ENCODE assay signal across 8 cellular contexts in genomic region chr22:28799834-28800307, GRCh38. TPM values are rescaled to one million over a fixed set of nuclear protein-coding genes. Genes with fewer than 3 reads are reported as not detected.
DNase-seq lines count a peak whose midpoint lies in the region; ATAC-seq and TF ChIP-seq lines count a peak whose summit lies in the region.

No MANE protein-coding gene starts in this region.

- CTCF ChIA-PET in HCT116 (lab: Charles Lee): interaction anchor here (4.1 kb wide), 1 partner anchor 240 kb away, joined by 14 read pairs; no protein-coding TSS in a partner anchor

- H2BK5ac ChIP-seq in trophoblast cell (ENCODE audit: low read depth, low read length, poor library complexity): peak overlapping the region; percentile 99

- RAD21 ChIA-PET in HCT116 (lab: Charles Lee; ENCODE audit: low non-redundant PET in 1 of 2, low total read pairs in 2 of 2, uncharacterized antibody in 2 of 2, unreplicated experiment in 2 of 2): no interaction called here

- peaks cover 14% of the 10 kb centered on the region for H3K79me1 ChIP-seq in trophoblast cell (ENCODE audit: low read length)

- no peak for TF ChIP-seq CTCF in HCT116 (IDR thresholded peaks at IDR 0.05 in 2 of 3, conservative IDR thresholded peaks at IDR 0.05 in 1 of 3; ENCODE audit: borderline replicate concordance in 1 of 3, insufficient read depth in 1 of 3, low read depth in 2 of 3, low read length in 2 of 3)
- no peak for TF ChIP-seq CTCF in heart left ventricle (IDR thresholded peaks at IDR 0.05)

- H4K8ac ChIP-seq in trophoblast cell (ENCODE audit: low read depth, low read length): peak overlapping the region; percentile 98

- peak; percentile 47 for DNase-seq in DMS53 (lab: John Stamatoyannopoulos, UW)
- DNase-seq in DMS53 treated with DMSO at 0.1 percent for 48 hours (lab: John Stamatoyannopoulos, UW; ENCODE audit: unreplicated experiment): no peak
- no peak for DNase-seq in HCT116 (ENCODE audit: low read depth, low spot score)
- peak; percentile 71 for DNase-seq in MG63
- DNase-seq in amniotic epithelial cell (ENCODE audit: low read depth): peak; percentile 40
- DNase-seq in heart left ventricle: peak; percentile 75 to 88 (median 78)
- peak; percentile 68 to 78 for DNase-seq in trophoblast cell
- DNase-seq in middle frontal gyrus (ENCODE audit: extremely low spot score, low spot score): no peak

- H2BK120ac ChIP-seq in trophoblast cell (ENCODE audit: insufficient read depth, low read length, poor library complexity): peak overlapping the region; percentile 98

- POLR2A ChIA-PET in HCT116 (lab: Charles Lee): interaction anchor here (0.9 to 2.7 kb wide), 13 partner anchors 9 to 240 kb away, joined by 3 to 11 read pairs (median 6); no protein-coding TSS in a partner anchor

- H3K4me2 ChIP-seq in HCT116 (ENCODE audit: low read length) (peak overlapping the region; percentile 83), trophoblast cell (ENCODE audit: low read length) (peak overlapping the region; percentile 68)

- H4K12ac ChIP-seq in trophoblast cell (ENCODE audit: low read depth, low read length): peak overlapping the region; percentile 93

- H3K27me3 ChIP-seq in HCT116 (ENCODE audit: insufficient read depth, low read length) (no peaks in the 10 kb centered on the region), MG63 (no peaks in the 10 kb centered on the region), heart left ventricle (no peaks in the 10 kb centered on the region), trophoblast cell (ENCODE audit: insufficient read depth, low read length) (no peaks in the 10 kb centered on the region)

- H2BK12ac ChIP-seq in trophoblast cell (ENCODE audit: low read length): no peak overlapping the region

- peak overlapping the region; percentile 82 for H3K27ac ChIP-seq in HCT116 (ENCODE audit: low read depth, low read length)
- peak overlapping the region; percentile 97 to 100 (median 100) for H3K27ac ChIP-seq in heart left ventricle
- peak overlapping the region; percentile 89 for H3K27ac ChIP-seq in trophoblast cell (ENCODE audit: low read depth, low read length)

- H4K20me1 ChIP-seq in HCT116 (ENCODE audit: insufficient read depth): peaks cover 7% of the 10 kb centered on the region; the same call in 1 of the 2 replicates

- H2AFZ ChIP-seq in HCT116 (ENCODE audit: low read depth, low read length, poor library complexity, severe bottlenecking): no peak overlapping the region
- peak overlapping the region; percentile 50 for H2AFZ ChIP-seq in trophoblast cell (ENCODE audit: insufficient read depth, low read length, poor library complexity)

- 0% methylated on average over 22 to 29 of the region's 29 CpGs for WGBS in heart left ventricle, 4 donors
- no CpG with 5 or more reads among the region's 29 CpGs for WGBS in trophoblast cell (ENCODE audit: extremely low coverage, insufficient coverage, insufficient read length)

- peak overlapping the region; percentile 94 for H3K9ac ChIP-seq in HCT116 (ENCODE audit: low read length)
- peak overlapping the region; percentile 94 for H3K9ac ChIP-seq in trophoblast cell (ENCODE audit: low read length)

- peaks cover 7 to 20% of the 10 kb centered on the region in 2 experiments for H3K4me1 ChIP-seq in HCT116 (ENCODE audit: control insufficient read depth in 1 of 2, insufficient read depth in 2 of 2, low read length in 2 of 2)
- H3K4me1 ChIP-seq in heart left ventricle: peaks cover 20 to 71% (median 51%) of the 10 kb centered on the region in 12 donors
- peaks cover 0 to 2% of the 10 kb centered on the region in 2 experiments for H3K4me1 ChIP-seq in trophoblast cell (ENCODE audit: control insufficient read depth in 1 of 2, insufficient read depth in 2 of 2, low read length in 2 of 2)

- no peak for TF ChIP-seq POLR2A in HCT116 (IDR thresholded peaks at IDR 0.05; ENCODE audit: borderline replicate concordance, extremely low read depth, insufficient read depth, insufficient read length)
- TF ChIP-seq POLR2A in heart left ventricle (IDR thresholded peaks at IDR 0.05): no peak

- ATAC-seq in HCT116: peak; percentile 73
- ATAC-seq in heart left ventricle: peak; percentile 68 to 87 (median 80)

- peak overlapping the region; percentile 99 for H4K91ac ChIP-seq in trophoblast cell (ENCODE audit: low read depth, low read length)

- BruUV-seq in HCT116 (replicated peaks; lab: Mats Ljungman, UMichigan): no TSS peak

- intact Hi-C loops in HCT116 (cut with micrococcal nuclease): loop anchor here (5.0 kb wide), 1 partner anchor 352 kb away; no protein-coding TSS in a partner anchor
- intact Hi-C loops in heart left ventricle (cut with DNase I): loop anchor here in 4 of 10 donors (1.0 to 2.0 kb wide), 3 partner anchors 27 to 58 kb away; partner anchors contain the start of genes CCDC117 (in 3 of the 4) and HSCB (in 3 of the 4)

- H3K9me2 ChIP-seq in HCT116 (ENCODE audit: insufficient read depth): no peaks in the 10 kb centered on the region

- H2AK5ac ChIP-seq in trophoblast cell (ENCODE audit: low read length): peak overlapping the region; percentile 95

- no peaks in the 10 kb centered on the region for H3K9me3 ChIP-seq in HCT116 (ENCODE audit: control insufficient read depth in 1 of 2, insufficient read depth in 1 of 2, low read depth in 1 of 2, low read length in 2 of 2)
- H3K9me3 ChIP-seq in MG63: no peaks in the 10 kb centered on the region
- no peaks in the 10 kb centered on the region for H3K9me3 ChIP-seq in heart left ventricle
- no peaks in the 10 kb centered on the region for H3K9me3 ChIP-seq in trophoblast cell (ENCODE audit: insufficient read depth, low read depth, low read length)

- peaks cover 69% of the 10 kb centered on the region for H3K79me2 ChIP-seq in HCT116 (ENCODE audit: insufficient read depth, low read length)
- peaks cover 11% of the 10 kb centered on the region for H3K79me2 ChIP-seq in trophoblast cell (ENCODE audit: control insufficient read depth, insufficient read depth, low read length, poor library complexity)

- H3K18ac ChIP-seq in trophoblast cell (ENCODE audit: low read length): peak overlapping the region; percentile 99

- H3K36me3 ChIP-seq in HCT116 (ENCODE audit: control insufficient read depth in 1 of 2, insufficient read depth in 2 of 2, low read length in 2 of 2) (peaks cover 21 to 31% of the 10 kb centered on the region in 2 experiments), MG63 (peaks cover 51% of the 10 kb centered on the region), heart left ventricle (peaks cover 0 to 48% (median 40%) of the 10 kb centered on the region in 9 donors), trophoblast cell (ENCODE audit: control insufficient read depth in 1 of 2, insufficient read depth in 2 of 2, low read length in 2 of 2) (peaks cover 20 to 24% of the 10 kb centered on the region in 2 experiments)

- no peak for TF ChIP-seq RAD21 in HCT116 (IDR thresholded peaks at IDR 0.05; ENCODE audit: low read depth)

- H3K4ac ChIP-seq in trophoblast cell (ENCODE audit: low read depth, low read length): peak overlapping the region; percentile 98

- H3K14ac ChIP-seq in trophoblast cell (ENCODE audit: low read length): peak overlapping the region; percentile 99

- no peak overlapping the region for H3K23ac ChIP-seq in trophoblast cell (ENCODE audit: low read length)

- H3K4me3 ChIP-seq in HCT116 (replicated peaks in 1 of 2; ENCODE audit: low read depth in 1 of 2, low read length in 2 of 2): peak overlapping the region; percentile 91 to 95
- peak overlapping the region; percentile 90 for H3K4me3 ChIP-seq in MG63
- peak overlapping the region; percentile 70 to 100 (median 90) for H3K4me3 ChIP-seq in heart left ventricle
- H3K4me3 ChIP-seq in trophoblast cell (ENCODE audit: low read depth, low read length): peak overlapping the region; percentile 88

TF ChIP-seq in HCT116, 20 proteins besides CTCF, POLR2A, EP300 and RAD21:
- TF ChIP-seq POLR2AphosphoS5 (IDR thresholded peaks at IDR 0.05; ENCODE audit: low read depth, low read length): 0 out of 2 replicates have a peak, but pooled peaks have one; percentile 18
- TF ChIP-seq TCF7L2 (IDR thresholded peaks at IDR 0.05; ENCODE audit: borderline replicate concordance, extremely low read depth, insufficient read depth, insufficient read length): no peak
TF ChIP-seq in HCT116: peak in this region for 1.

RNA-seq across cellular contexts. Expression of gene XBP1, which starts 0.5 kb away (rescaled TPM):
- total RNA-seq in HCT116 (2021; ENCODE audit: unreplicated experiment) (81.3 TPM), heart left ventricle (100 to 1,000 TPM in 3 of 9 donors, 10 to 100 TPM in 6; 59.8 to 133 (median 88.1) TPM)
- polyA plus RNA-seq in HCT116 (2012): 69.4 and 78.7 TPM in 2 replicates
- total RNA-seq in MG63 (2014; rRNA removed; shearing (Covaris generic); ENCODE audit: low replicate concordance): 222 and 245 TPM in 2 replicates
- polyA plus RNA-seq in heart left ventricle: 100 to 1,000 TPM in 1 of 2 donors, 10 to 100 TPM in 1; 23.8 to 160 TPM
- polyA plus RNA-seq in trophoblast cell (2013): 333 and 362 TPM in 2 replicates

RNA-seq across cellular contexts. Expression of gene CCDC117, which starts 27.4 kb away (rescaled TPM):
- 22.1 TPM for total RNA-seq in HCT116 (2021; ENCODE audit: unreplicated experiment)
- 4.9 and 7.7 TPM in 2 replicates for polyA plus RNA-seq in HCT116 (2012)
- 25.4 and 32.4 TPM in 2 replicates for total RNA-seq in MG63 (2014; rRNA removed; shearing (Covaris generic); ENCODE audit: low replicate concordance)
- 10 to 100 TPM in 8 of 9 donors, 1 to 10 TPM in 1; 8.9 to 16.6 (median 13.3) TPM for total RNA-seq in heart left ventricle
- polyA plus RNA-seq in heart left ventricle: 10 to 100 TPM in 1 of 2 donors, 1 to 10 TPM in 1; 6.9 to 11.3 TPM
- 23.3 and 24.3 TPM in 2 replicates for polyA plus RNA-seq in trophoblast cell (2013)

RNA-seq across cellular contexts. Expression of gene HSCB, which starts 58.0 kb away (rescaled TPM):
- total RNA-seq in HCT116 (2021; ENCODE audit: unreplicated experiment) (14.5 TPM), heart left ventricle (10 to 100 TPM in 5 of 9 donors, 1 to 10 TPM in 4; 7.4 to 18.3 (median 10.9) TPM)
- polyA plus RNA-seq in HCT116 (2012): 11.7 and 15.0 TPM in 2 replicates
- 16.2 and 17.8 TPM in 2 replicates for total RNA-seq in MG63 (2014; rRNA removed; shearing (Covaris generic); ENCODE audit: low replicate concordance)
- 10 to 100 TPM; 16.8 to 18.1 TPM for polyA plus RNA-seq in heart left ventricle
- polyA plus RNA-seq in trophoblast cell (2013): 10.5 and 11.7 TPM in 2 replicates

RNA-seq across cellular contexts. Expression of gene CHEK2, which starts 58.3 kb away (rescaled TPM):
- total RNA-seq in HCT116 (2021; ENCODE audit: unreplicated experiment) (47.1 TPM), heart left ventricle (1 to 10 TPM; 1.1 to 7.8 (median 1.6) TPM)
- 35.2 and 38.9 TPM in 2 replicates for polyA plus RNA-seq in HCT116 (2012)
- total RNA-seq in MG63 (2014; rRNA removed; shearing (Covaris generic); ENCODE audit: low replicate concordance): 38.6 and 51.8 TPM in 2 replicates
- 1 to 10 TPM; 2.3 to 2.7 TPM for polyA plus RNA-seq in heart left ventricle
- polyA plus RNA-seq in trophoblast cell (2013): 15.9 and 16.0 TPM in 2 replicates

Comparison
In these comparisons a context has a peak if more than half of its experiments do, and no peak if none do; other contexts are left out.
1. DNase-seq: peak in DMS53 (single experiment), MG63 (single experiment), amniotic epithelial cell (single experiment), heart left ventricle (5 of 5) and trophoblast cell (2 of 2); none in DMS53 treated with DMSO at 0.1 percent for 48 hours (single experiment), HCT116 (single experiment) and middle frontal gyrus (single experiment).
2. Peak in every context shown above with its lines, with median percentiles within 50 percentile points of each other: H3K27ac ChIP-seq and H3K4me3 ChIP-seq.